In the genomic region with DNA sequence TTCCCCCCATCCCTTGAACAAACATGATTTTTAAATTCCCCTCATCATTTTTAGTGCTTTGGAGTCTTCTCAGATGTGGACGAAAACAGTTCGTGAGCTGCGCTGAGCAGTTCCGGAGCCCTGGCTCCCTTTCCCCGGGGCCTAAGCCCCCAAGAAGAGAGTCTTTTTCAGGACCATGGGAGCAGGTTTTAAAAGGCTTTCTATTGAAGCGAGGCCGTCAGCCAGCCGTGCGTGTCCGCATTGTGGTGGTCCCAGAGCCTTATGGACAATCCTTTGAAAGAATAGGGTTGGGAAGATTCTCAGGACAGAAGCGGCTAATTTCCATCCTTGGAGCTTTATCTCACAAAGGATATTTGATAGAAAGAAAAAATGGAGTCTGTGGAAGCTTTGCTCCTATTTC, we compare ENCODE assay signal across 18 cellular contexts.
"Had no signal": no experiment of that assay in that cellular context is flagged by ENCODE, and none has a peak within 500 bp of the region (broad histone marks: within the 10 kb centered on the region; RNA-seq: fewer than 3 reads in every experiment).

No MANE protein-coding gene starts in this region.

- H3K4me3 Mint-ChIP-seq: activated B cell treated with CpG ODN at 0.5 μM for 24 hours; activated CD4-positive, alpha-beta T cell treated with anti-CD3 and anti-CD28 coated beads for 36 hours; activated naive CD4-positive, alpha-beta T cell treated with anti-CD3 and anti-CD28 coated beads for 36 hours; activated naive CD8-positive, alpha-beta T cell treated with anti-CD3 and anti-CD28 coated beads, Interleukin-2, amount 10 ng/mL, durations not matched to agents 7 days and 5 days; dendritic cell treated with granulocyte-macrophage colony-stimulating factor and Interleukin-4, amounts not matched to agents 40 ng/mL and 50 ng/mL, for 4 days; memory B cell; T-helper 17 cell had no signal

- H3K36me3 Mint-ChIP-seq: activated naive CD8-positive, alpha-beta T cell treated with anti-CD3 and anti-CD28 coated beads, Interleukin-2, amount 10 ng/mL, durations not matched to agents 7 days and 5 days; memory B cell had no signal

- H3K9me3 Mint-ChIP-seq: activated B cell treated with CpG ODN at 0.5 μM for 24 hours; activated naive CD4-positive, alpha-beta T cell treated with anti-CD3 and anti-CD28 coated beads for 36 hours; dendritic cell treated with granulocyte-macrophage colony-stimulating factor and Interleukin-4, amounts not matched to agents 40 ng/mL and 50 ng/mL, for 4 days; memory B cell had no signal

- DNase-seq: activated B cell treated with CpG ODN at 0.5 μM for 24 hours; activated CD4-positive, alpha-beta T cell treated with anti-CD3 and anti-CD28 coated beads for 36 hours; activated CD4-positive, alpha-beta T cell treated with anti-CD3 and anti-CD28 coated beads, Interleukin-2, amount 50 U/mL, for 48 hours; activated naive CD4-positive, alpha-beta T cell treated with anti-CD3 and anti-CD28 coated beads for 36 hours; activated naive CD8-positive, alpha-beta T cell treated with anti-CD3 and anti-CD28 coated beads, Interleukin-2, amount 10 ng/mL, durations not matched to agents 7 days and 5 days; activated T-cell treated with anti-CD3 and anti-CD28 coated beads, Interleukin-2, amount 50 U/mL, for 48 hours; amniotic stem cell; effector memory CD4-positive, alpha-beta T cell; esophagus squamous epithelium; gastrocnemius medialis; ovary; right lobe of liver; small intestine; stimulated activated naive CD4-positive, alpha-beta T cell; T-helper 17 cell; upper lobe of right lung had no signal

- H3K27ac Mint-ChIP-seq: activated B cell treated with CpG ODN at 0.5 μM for 24 hours; activated CD4-positive, alpha-beta T cell treated with anti-CD3 and anti-CD28 coated beads for 36 hours; activated naive CD4-positive, alpha-beta T cell treated with anti-CD3 and anti-CD28 coated beads for 36 hours; activated naive CD8-positive, alpha-beta T cell treated with anti-CD3 and anti-CD28 coated beads, Interleukin-2, amount 10 ng/mL, durations not matched to agents 7 days and 5 days; dendritic cell treated with granulocyte-macrophage colony-stimulating factor and Interleukin-4, amounts not matched to agents 40 ng/mL and 50 ng/mL, for 4 days; memory B cell; T-helper 17 cell had no signal

- H3K27me3 Mint-ChIP-seq: activated B cell treated with CpG ODN at 0.5 μM for 24 hours; dendritic cell treated with granulocyte-macrophage colony-stimulating factor and Interleukin-4, amounts not matched to agents 40 ng/mL and 50 ng/mL, for 4 days; memory B cell; T-helper 17 cell had no signal

- H3K4me1 Mint-ChIP-seq: activated B cell treated with CpG ODN at 0.5 μM for 24 hours; activated CD4-positive, alpha-beta T cell treated with anti-CD3 and anti-CD28 coated beads for 36 hours; T-helper 17 cell had no signal

- ATAC-seq: activated CD4-positive, alpha-beta T cell treated with anti-CD3 and anti-CD28 coated beads for 36 hours; gastrocnemius medialis; right lobe of liver; T-helper 17 cell; upper lobe of right lung had no signal
